ENCODE assay signal across 8 cellular contexts in the genomic region with DNA sequence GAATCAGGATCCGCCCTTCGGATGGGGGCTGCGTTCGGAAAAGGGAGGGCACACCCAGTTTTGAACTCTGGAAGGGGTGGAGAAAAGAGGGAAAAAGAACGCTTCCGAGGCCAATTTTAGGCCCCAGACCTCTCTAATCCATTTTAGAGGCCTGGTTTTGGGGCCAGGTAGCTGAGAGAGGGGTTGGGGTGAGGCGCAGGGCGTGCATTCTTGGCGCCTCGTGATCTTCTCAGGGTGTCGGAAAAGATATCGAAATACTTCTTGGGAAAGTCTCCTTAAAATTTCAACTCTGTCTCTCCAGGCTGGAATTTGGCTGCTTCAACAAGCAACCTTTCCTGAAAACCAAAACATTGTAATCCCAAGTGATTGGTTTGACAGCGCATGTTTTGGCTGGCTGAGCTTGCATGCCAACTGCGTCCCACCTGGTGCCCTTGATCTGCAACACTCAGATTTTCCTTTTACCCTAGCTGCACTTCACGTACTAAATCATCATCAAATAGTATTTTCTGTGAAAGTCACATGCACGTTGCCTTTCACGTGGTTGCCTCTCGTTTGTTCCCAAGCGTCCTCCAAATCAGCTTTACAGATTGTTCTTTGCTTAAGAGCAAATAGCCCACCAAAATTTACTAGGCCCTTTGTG. TPM values are rescaled to one million over a fixed set of nuclear protein-coding genes. Genes with fewer than 3 reads are reported as not detected.
A peak's percentile ranks its signal among the peaks of the same experiment; 100 is the strongest.
DNase-seq lines count a peak whose midpoint lies in the region; ATAC-seq, FAIRE-seq and TF ChIP-seq lines count a peak whose summit lies in the region.

No MANE protein-coding gene starts in this region.

- POLR2A ChIA-PET in activated naive CD8-positive, alpha-beta T cell treated with anti-CD3 and anti-CD28 coated beads, Interleukin-2, amount 10 ng/mL, durations not matched to agents 7 days and 5 days (lab: Charles Lee) = interaction anchor here (0.9 to 4.0 kb wide), 18 partner anchors 8 to 656 kb away, joined by 3 to 23 read pairs (median 4); partner anchors contain the start of genes COMMD1, FAM161A and USP34

- H3K4me3 ChIP-seq in Jurkat, Clone E6-1 (ENCODE audit: low read length) = peak overlapping the region; percentile 90
- H3K4me3 ChIP-seq in iPS-18a (ENCODE audit: low read length) (peak overlapping the region; percentile 90), spleen (peak overlapping the region; percentile 73 to 94 (median 82))

- H3K27me3 ChIP-seq in iPS-18a (ENCODE audit: control insufficient read depth, insufficient read depth, low read length) (no peaks in the 10 kb centered on the region), spleen (replicated peaks in 1 of 7) (no peaks in the 10 kb centered on the region)

- TF ChIP-seq POLR2A in spleen (IDR thresholded peaks at IDR 0.05) = no peak

- no peak for FAIRE-seq in RCC 7860 (lab: Jason Lieb, UNC)

- H3K4me3 Mint-ChIP-seq in activated naive CD8-positive, alpha-beta T cell treated with anti-CD3 and anti-CD28 coated beads, Interleukin-2, amount 10 ng/mL, durations not matched to agents 7 days and 5 days = peak overlapping the region; percentile 100

- no peak for TF ChIP-seq CTCF in spleen (IDR thresholded peaks at IDR 0.05 in 8 of 11, conservative IDR thresholded peaks at IDR 0.05 in 3 of 11)

- no peaks in the 10 kb centered on the region for H3K9me3 Mint-ChIP-seq in activated naive CD8-positive, alpha-beta T cell treated with anti-CD3 and anti-CD28 coated beads, Interleukin-2, amount 10 ng/mL, durations not matched to agents 7 days and 5 days

- intact Hi-C loops in spleen (cut with DNase I; ENCODE audit: low total_unique reads) = no loop called here

- H3K4me1 Mint-ChIP-seq in activated naive CD8-positive, alpha-beta T cell treated with anti-CD3 and anti-CD28 coated beads, Interleukin-2, amount 10 ng/mL, durations not matched to agents 7 days and 5 days = peaks cover 23% of the 10 kb centered on the region

- DNase-seq in ELR (ENCODE audit: low read depth) = peak; percentile 24
- DNase-seq in Jurkat, Clone E6-1 (ENCODE audit: low read depth, low spot score) = peak; percentile 80
- DNase-seq in RPMI8226 = peak; percentile 45
- no peak for DNase-seq in activated naive CD8-positive, alpha-beta T cell treated with anti-CD3 and anti-CD28 coated beads, Interleukin-2, amount 10 ng/mL, durations not matched to agents 7 days and 5 days
- DNase-seq in spleen = no peak
- DNase-seq in RCC 7860 (ENCODE audit: low spot score) = no peak
- no peak for DNase-seq in ecto neural progenitor cell (ENCODE audit: low spot score)

- peak overlapping the region; percentile 86 for H3K27ac ChIP-seq in iPS-18a (ENCODE audit: low read length)
- H3K27ac ChIP-seq in spleen = peak overlapping the region; percentile 89 to 97 (median 96)

- peaks cover 14% of the 10 kb centered on the region for H3K36me3 Mint-ChIP-seq in activated naive CD8-positive, alpha-beta T cell treated with anti-CD3 and anti-CD28 coated beads, Interleukin-2, amount 10 ng/mL, durations not matched to agents 7 days and 5 days

- 4 to 7% (median 5%) methylated on average over 19 of the region's 19 CpGs for WGBS in spleen, 5 donors

- H3K27ac Mint-ChIP-seq in activated naive CD8-positive, alpha-beta T cell treated with anti-CD3 and anti-CD28 coated beads, Interleukin-2, amount 10 ng/mL, durations not matched to agents 7 days and 5 days = peak overlapping the region; percentile 100

- peak overlapping the region; percentile 98 for H3K9ac ChIP-seq in iPS-18a (ENCODE audit: low read length)

- peaks cover 19% of the 10 kb centered on the region for H3K4me1 ChIP-seq in iPS-18a (ENCODE audit: control insufficient read depth, low read depth, low read length)
- H3K4me1 ChIP-seq in spleen = peaks cover 13 to 38% (median 28%) of the 10 kb centered on the region in 6 donors

- H3K36me3 ChIP-seq in iPS-18a (ENCODE audit: control insufficient read depth, low read depth, low read length) (no peaks in the 10 kb centered on the region), spleen (no peaks in the 10 kb centered on the region)

- ATAC-seq in activated naive CD8-positive, alpha-beta T cell treated with anti-CD3 and anti-CD28 coated beads, Interleukin-2, amount 10 ng/mL, durations not matched to agents 7 days and 5 days (ENCODE audit: low read depth) = no peak

- H3K27me3 Mint-ChIP-seq in activated naive CD8-positive, alpha-beta T cell treated with anti-CD3 and anti-CD28 coated beads, Interleukin-2, amount 10 ng/mL, durations not matched to agents 7 days and 5 days = peaks cover 5% of the 10 kb centered on the region

- H3K9me3 ChIP-seq in iPS-18a (ENCODE audit: control insufficient read depth, low read depth, low read length) (no peaks in the 10 kb centered on the region), spleen (no peaks in the 10 kb centered on the region)

RNA-seq across cellular contexts. Expression of gene XPO1, which starts 0.9 kb away (rescaled TPM):
- 187 TPM for polyA plus RNA-seq in Jurkat, Clone E6-1 (2012; ENCODE audit: insufficient read depth, insufficient read length)
- 100 to 1,000 TPM; 197 to 208 TPM for total RNA-seq in activated naive CD8-positive, alpha-beta T cell treated with anti-CD3 and anti-CD28 coated beads, Interleukin-2, amount 10 ng/mL, durations not matched to agents 7 days and 5 days
- total RNA-seq in spleen = 100 to 1,000 TPM in 5 of 7 donors, 10 to 100 TPM in 2; 98.2 to 164 (median 121) TPM
- 10 to 100 TPM; 56.8 to 82.3 (median 64.7) TPM for polyA plus RNA-seq in spleen

Comparison
In these comparisons a context has a peak if more than half of its experiments do, and no peak if none do; other contexts are left out.
1. DNase-seq: peak in ELR (single experiment), Jurkat, Clone E6-1 (single experiment) and RPMI8226 (single experiment); none in activated naive CD8-positive, alpha-beta T cell treated with anti-CD3 and anti-CD28 coated beads, Interleukin-2, amount 10 ng/mL, durations not matched to agents 7 days and 5 days (single experiment), spleen (single experiment), RCC 7860 (single experiment) and ecto neural progenitor cell (single experiment).
2. Peak in every context shown above with its lines, with median percentiles within 50 percentile points of each other: H3K4me3 ChIP-seq.